1 cellular context compared by ENCODE assay signal in the genomic region with DNA sequence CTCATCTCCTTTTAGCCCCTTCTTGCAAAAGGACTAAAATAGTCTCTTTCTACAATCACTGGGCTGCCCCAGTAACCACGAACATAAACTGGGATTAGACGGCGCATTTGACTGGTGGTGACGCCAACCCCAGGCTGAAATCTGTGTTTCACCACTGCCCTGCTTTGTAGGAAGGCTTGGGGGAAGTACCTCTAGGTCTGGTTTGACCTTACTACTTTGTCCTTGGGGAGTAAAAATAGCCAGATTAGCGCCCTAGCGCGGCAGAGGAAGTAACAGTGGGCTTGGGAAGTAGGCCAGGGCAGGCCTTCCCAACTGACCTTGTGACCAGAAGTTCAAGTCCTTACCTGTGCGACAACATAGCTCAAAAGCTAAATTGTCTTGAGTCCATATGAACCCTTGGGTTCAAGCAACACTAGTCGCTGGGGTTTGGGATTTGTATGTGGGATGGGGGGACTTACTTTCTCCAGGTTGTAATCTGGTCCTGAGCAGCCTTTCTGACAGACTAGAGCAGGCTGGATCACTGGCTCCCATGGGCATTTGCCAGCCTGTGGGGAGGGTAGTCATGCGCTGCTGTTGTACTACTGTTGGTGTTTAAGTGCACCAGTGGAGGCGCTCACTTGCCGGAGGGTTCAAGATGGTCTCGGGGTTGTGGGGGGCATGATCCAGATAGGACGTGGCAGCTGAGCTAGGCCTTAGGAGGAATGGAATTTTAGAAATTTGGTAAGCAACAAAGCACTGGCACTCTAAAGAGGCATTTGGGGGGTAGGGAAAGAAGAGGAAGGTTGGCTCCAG.
A peak's percentile ranks its signal among the peaks of the same experiment; 100 is the strongest.
TF ChIP-seq lines count a peak whose summit lies in the region.

No MANE protein-coding gene starts in this region.

TF ChIP-seq in K562, 482 proteins besides CTCF, POLR2A, EP300 and RAD21 (continues in another document):
- TF ChIP-seq CREB1 (IDR thresholded peaks at IDR 0.05): no peak
- TF ChIP-seq CREB1 (CRISPR knock-in tag; IDR thresholded peaks at IDR 0.05): no peak
- no peak for TF ChIP-seq ZNF512 (tag; IDR thresholded peaks at IDR 0.05)
- no peak for TF ChIP-seq PREB (CRISPR knock-in tag; IDR thresholded peaks at IDR 0.05)
- TF ChIP-seq SAP30 (IDR thresholded peaks at IDR 0.05; ENCODE audit: borderline replicate concordance, insufficient read depth, low read depth, low read length, poor library complexity, severe bottlenecking): no peak
- no peak for TF ChIP-seq TOE1 (IDR thresholded peaks at IDR 0.05; ENCODE audit: borderline replicate concordance)
- 0 out of 2 replicates have a peak, but pooled peaks have one; percentile 19 for TF ChIP-seq TOE1 (CRISPR knock-in tag; IDR thresholded peaks at IDR 0.05; ENCODE audit: borderline replicate concordance, low read depth)
- no peak for TF ChIP-seq GTF2A2 (tag; IDR thresholded peaks at IDR 0.05)
- TF ChIP-seq TAF9B (IDR thresholded peaks at IDR 0.05; ENCODE audit: partially characterized antibody): no peak
- TF ChIP-seq PBX2 (CRISPR knock-in tag; IDR thresholded peaks at IDR 0.05; ENCODE audit: low read depth): no peak
- no peak for TF ChIP-seq PBX2 (tag; conservative IDR thresholded peaks at IDR 0.05; ENCODE audit: low read depth)
- no peak for TF ChIP-seq TGIF2 (CRISPR knock-in tag; IDR thresholded peaks at IDR 0.05)
- TF ChIP-seq ELK1 (CRISPR knock-in tag; IDR thresholded peaks at IDR 0.05): no peak
- TF ChIP-seq ZNF311 (CRISPR knock-in tag; IDR thresholded peaks at IDR 0.05): no peak
- TF ChIP-seq ZNF699 (CRISPR knock-in tag; IDR thresholded peaks at IDR 0.05; ENCODE audit: insufficient replicate concordance): no peak
- TF ChIP-seq, protein P1, sequence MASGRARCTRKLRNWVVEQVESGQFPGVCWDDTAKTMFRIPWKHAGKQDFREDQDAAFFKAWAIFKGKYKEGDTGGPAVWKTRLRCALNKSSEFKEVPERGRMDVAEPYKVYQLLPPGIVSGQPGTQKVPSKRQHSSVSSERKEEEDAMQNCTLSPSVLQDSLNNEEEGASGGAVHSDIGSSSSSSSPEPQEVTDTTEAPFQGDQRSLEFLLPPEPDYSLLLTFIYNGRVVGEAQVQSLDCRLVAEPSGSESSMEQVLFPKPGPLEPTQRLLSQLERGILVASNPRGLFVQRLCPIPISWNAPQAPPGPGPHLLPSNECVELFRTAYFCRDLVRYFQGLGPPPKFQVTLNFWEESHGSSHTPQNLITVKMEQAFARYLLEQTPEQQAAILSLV (tag; IDR thresholded peaks at IDR 0.05): no peak
- TF ChIP-seq, protein P2, sequence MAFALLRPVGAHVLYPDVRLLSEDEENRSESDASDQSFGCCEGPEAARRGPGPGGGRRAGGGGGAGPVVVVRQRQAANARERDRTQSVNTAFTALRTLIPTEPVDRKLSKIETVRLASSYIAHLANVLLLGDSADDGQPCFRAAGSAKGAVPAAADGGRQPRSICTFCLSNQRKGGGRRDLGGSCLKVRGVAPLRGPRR (CRISPR knock-in tag; IDR thresholded peaks at IDR 0.05): no peak
- TF ChIP-seq TRIM24 (IDR thresholded peaks at IDR 0.05): no peak
- TF ChIP-seq, protein P3, sequence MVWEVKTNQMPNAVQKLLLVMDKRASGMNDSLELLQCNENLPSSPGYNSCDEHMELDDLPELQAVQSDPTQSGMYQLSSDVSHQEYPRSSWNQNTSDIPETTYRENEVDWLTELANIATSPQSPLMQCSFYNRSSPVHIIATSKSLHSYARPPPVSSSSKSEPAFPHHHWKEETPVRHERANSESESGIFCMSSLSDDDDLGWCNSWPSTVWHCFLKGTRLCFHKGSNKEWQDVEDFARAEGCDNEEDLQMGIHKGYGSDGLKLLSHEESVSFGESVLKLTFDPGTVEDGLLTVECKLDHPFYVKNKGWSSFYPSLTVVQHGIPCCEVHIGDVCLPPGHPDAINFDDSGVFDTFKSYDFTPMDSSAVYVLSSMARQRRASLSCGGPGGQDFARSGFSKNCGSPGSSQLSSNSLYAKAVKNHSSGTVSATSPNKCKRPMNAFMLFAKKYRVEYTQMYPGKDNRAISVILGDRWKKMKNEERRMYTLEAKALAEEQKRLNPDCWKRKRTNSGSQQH (CRISPR knock-in tag; IDR thresholded peaks at IDR 0.05): no peak
- no peak for TF ChIP-seq RFX7 (CRISPR knock-in tag; IDR thresholded peaks at IDR 0.05)
- no peak for TF ChIP-seq POLR2G (IDR thresholded peaks at IDR 0.05; ENCODE audit: low read depth, low read length)
- TF ChIP-seq ZNF561 (CRISPR knock-in tag; conservative IDR thresholded peaks at IDR 0.05): no peak
- no peak for TF ChIP-seq HMGXB4 (CRISPR knock-in tag; IDR thresholded peaks at IDR 0.05)
- TF ChIP-seq REST (CRISPR knock-in tag; IDR thresholded peaks at IDR 0.05; ENCODE audit: low read depth): no peak
- TF ChIP-seq XRCC4 (IDR thresholded peaks at IDR 0.05; ENCODE audit: extremely low read depth, insufficient read depth, insufficient read length): no peak
- no peak for TF ChIP-seq BRD4 (IDR thresholded peaks at IDR 0.05)
- no peak for TF ChIP-seq CBX3 (IDR thresholded peaks at IDR 0.05; ENCODE audit: borderline replicate concordance in 1 of 2, low read length in 2 of 2)
- peak; percentile 53; the same call in 1 of the 2 replicates for TF ChIP-seq MEF2A (IDR thresholded peaks at IDR 0.05; ENCODE audit: control insufficient read depth, low read depth, low read length)
- peak; percentile 61; the same call in 1 of the 2 replicates for TF ChIP-seq ZNF589 (CRISPR knock-in tag; IDR thresholded peaks at IDR 0.05; ENCODE audit: low read depth)
- no peak for TF ChIP-seq ZNF41 (CRISPR knock-in tag; conservative IDR thresholded peaks at IDR 0.05)
- no peak for TF ChIP-seq SIN3A (IDR thresholded peaks at IDR 0.05; ENCODE audit: borderline replicate concordance in 2 of 2, control insufficient read depth in 1 of 2, low read depth in 2 of 2, low read length in 2 of 2)
- TF ChIP-seq SIN3B (IDR thresholded peaks at IDR 0.05; ENCODE audit: low read depth): no peak
- no peak for TF ChIP-seq NELFE (IDR thresholded peaks at IDR 0.05; ENCODE audit: insufficient read depth, insufficient read length)
- no peak for TF ChIP-seq GTF2E2 (tag; IDR thresholded peaks at IDR 0.05)
- TF ChIP-seq ARID4B (CRISPR knock-in tag; IDR thresholded peaks at IDR 0.05): no peak
